ENCODE assay signal across 19 cellular contexts in genomic region chr1:19367584-19368041, GRCh38. TPM values are rescaled to one million over a fixed set of nuclear protein-coding genes. Genes with fewer than 3 reads are reported as not detected.
DNase-seq lines count a peak whose midpoint lies in the region; ATAC-seq and TF ChIP-seq lines count a peak whose summit lies in the region.
"Had no signal": no experiment of that assay in that cellular context is flagged by ENCODE, and none has a peak within 500 bp of the region (broad histone marks: within the 10 kb centered on the region; RNA-seq: fewer than 3 reads in every experiment).

No MANE protein-coding gene starts in this region.

- H3K23ac ChIP-seq in mesendoderm (ENCODE audit: low read length) = no peak overlapping the region

- H3K27me3 Mint-ChIP-seq in HFFc6 (ENCODE audit: insufficient read depth) = peaks cover 10% of the 10 kb centered on the region
- H3K27me3 Mint-ChIP-seq: activated CD4-positive, alpha-beta T cell treated with anti-CD3 and anti-CD28 coated beads, Interleukin-2, amount 10 ng/mL, durations not matched to agents 24 days and 14 days; activated naive CD4-positive, alpha-beta T cell treated with anti-CD3 and anti-CD28 coated beads, Interleukin-2, amount 50 U/mL, for 24 hours; stimulated activated naive CD8-positive, alpha-beta T cell treated with anti-CD3 and anti-CD28 coated beads, Interleukin-15, amount 100 ng/mL, for 72 hours had no signal

- H3K4me3 Mint-ChIP-seq in HFFc6 = no peak overlapping the region
- H3K4me3 Mint-ChIP-seq: activated CD4-positive, alpha-beta T cell treated with anti-CD3 and anti-CD28 coated beads, Interleukin-2, amount 10 ng/mL, durations not matched to agents 24 days and 14 days; activated naive CD4-positive, alpha-beta T cell treated with anti-CD3 and anti-CD28 coated beads, Interleukin-2, amount 50 U/mL, for 24 hours; GM23338; nephron progenitor cell; stimulated activated naive CD8-positive, alpha-beta T cell treated with anti-CD3 and anti-CD28 coated beads, Interleukin-15, amount 100 ng/mL, for 72 hours had no signal

- 69 to 77% methylated on average over 7 to 10 of the region's 13 CpGs for whole genome bisulfite sequencing in gastroesophageal sphincter (ENCODE audit: low coverage in 1 of 2), 2 donors
- WGBS in stomach, 5 donors = 47 to 57% (median 53%) methylated on average over 13 of the region's 13 CpGs
- no CpG with 5 or more reads among the region's 13 CpGs for WGBS in mesendoderm (ENCODE audit: extremely low coverage, insufficient coverage, low lambda C conversion rate)

- H3K9ac ChIP-seq in mesendoderm (ENCODE audit: low read length) = no peak overlapping the region

- ATAC-seq in gastroesophageal sphincter (no peak), HG02840 (IDR thresholded peaks at IDR 0.05; ENCODE audit: low FRiP score, unreplicated experiment) (no peak), HG03159 (IDR thresholded peaks at IDR 0.05; ENCODE audit: unreplicated experiment) (no peak)
- ATAC-seq: GM23338; stimulated activated naive CD8-positive, alpha-beta T cell treated with anti-CD3 and anti-CD28 coated beads, Interleukin-15, amount 100 ng/mL, for 72 hours had no signal

- H3K27ac ChIP-seq in gastroesophageal sphincter (peak overlapping the region in 3 of 4 donors; percentile 3 to 62 (median 11)), stomach (no peak overlapping the region), mesendoderm (ENCODE audit: low read depth, low read length) (no peak overlapping the region)
- H3K27ac ChIP-seq: lower lobe of right lung, SK-N-MC had no signal

- no peak overlapping the region for H4K8ac ChIP-seq in mesendoderm (ENCODE audit: low read depth, low read length)

- TF ChIP-seq POLR2A in gastroesophageal sphincter (IDR thresholded peaks at IDR 0.05) (no peak), stomach (IDR thresholded peaks at IDR 0.05) (no peak)

- no peak overlapping the region for H3K4ac ChIP-seq in mesendoderm (ENCODE audit: low read depth, low read length)

- peaks cover 21% of the 10 kb centered on the region for H3K4me1 Mint-ChIP-seq in HFFc6 (ENCODE audit: low read depth)

- H3K27ac Mint-ChIP-seq in HFFc6 = peak overlapping the region; percentile 52
- H3K27ac Mint-ChIP-seq: activated CD4-positive, alpha-beta T cell treated with anti-CD3 and anti-CD28 coated beads, Interleukin-2, amount 10 ng/mL, durations not matched to agents 24 days and 14 days; activated naive CD4-positive, alpha-beta T cell treated with anti-CD3 and anti-CD28 coated beads, Interleukin-2, amount 50 U/mL, for 24 hours; GM23338; nephron progenitor cell had no signal

- peaks cover 11% of the 10 kb centered on the region for H3K36me3 Mint-ChIP-seq in HFFc6 (ENCODE audit: low read depth)

- H4K5ac ChIP-seq in mesendoderm (ENCODE audit: low read length) = no peak overlapping the region

- H3K36me3 ChIP-seq in gastroesophageal sphincter = peaks cover 0 to 40% of the 10 kb centered on the region in 2 donors
- H3K36me3 ChIP-seq in stomach = peaks cover 0 to 44% (median 31%) of the 10 kb centered on the region in 4 donors
- no peaks in the 10 kb centered on the region for H3K36me3 ChIP-seq in mesendoderm (ENCODE audit: control insufficient read depth, insufficient read depth, low read length)

- no peak overlapping the region for H2AK5ac ChIP-seq in mesendoderm (ENCODE audit: low read length)

- TF ChIP-seq CTCF in HFFc6 (IDR thresholded peaks at IDR 0.05) (no peak), astrocyte of the cerebellum (IDR thresholded peaks at IDR 0.05; ENCODE audit: low read depth, low read length, missing control alignments) (no peak), gastroesophageal sphincter (IDR thresholded peaks at IDR 0.05) (no peak), stomach (IDR thresholded peaks at IDR 0.05) (no peak)

- no peak overlapping the region for H2BK15ac ChIP-seq in mesendoderm (replicated peaks; ENCODE audit: low read depth)

- peaks cover 1% of the 10 kb centered on the region for H3K79me2 ChIP-seq in mesendoderm (ENCODE audit: control insufficient read depth, insufficient read depth, low read length)

- in situ Hi-C loops in astrocyte of the cerebellum (cut with HindIII; ENCODE audit: low sequenced_read_pairs) = no loop called here

- peaks cover 25% of the 10 kb centered on the region for H3K79me1 ChIP-seq in mesendoderm (ENCODE audit: low read length)

- intact Hi-C loops in stomach (cut with DNase I; ENCODE audit: low total_unique reads) = no loop called here

- H3K56ac ChIP-seq in mesendoderm (ENCODE audit: low read length) = no peak overlapping the region

- H3K18ac ChIP-seq in mesendoderm (ENCODE audit: low read length) = no peak overlapping the region

- no peak overlapping the region for H2BK5ac ChIP-seq in mesendoderm (ENCODE audit: low read length)

- no peaks in the 10 kb centered on the region for H3K9me3 Mint-ChIP-seq in HFFc6
- H3K9me3 Mint-ChIP-seq: activated CD4-positive, alpha-beta T cell treated with anti-CD3 and anti-CD28 coated beads, Interleukin-2, amount 10 ng/mL, durations not matched to agents 24 days and 14 days; activated naive CD4-positive, alpha-beta T cell treated with anti-CD3 and anti-CD28 coated beads, Interleukin-2, amount 50 U/mL, for 24 hours; GM23338; nephron progenitor cell; stimulated activated naive CD8-positive, alpha-beta T cell treated with anti-CD3 and anti-CD28 coated beads, Interleukin-15, amount 100 ng/mL, for 72 hours had no signal

- no peak overlapping the region for H3K4me3 ChIP-seq in astrocyte of the cerebellum (ENCODE audit: low read depth, low read length)
- H3K4me3 ChIP-seq in gastroesophageal sphincter = no peak overlapping the region
- no peak overlapping the region for H3K4me3 ChIP-seq in stomach
- H3K4me3 ChIP-seq in mesendoderm (ENCODE audit: low read length) = no peak overlapping the region
- H3K4me3 ChIP-seq: GM23338, lower lobe of right lung, SK-N-MC had no signal

- no peak overlapping the region for H2BK120ac ChIP-seq in mesendoderm (ENCODE audit: low read depth, low read length)

- peaks cover 0 to 90% (median 12%) of the 10 kb centered on the region in 3 donors for H3K4me1 ChIP-seq in gastroesophageal sphincter
- H3K4me1 ChIP-seq in stomach = peaks cover 16 to 75% (median 56%) of the 10 kb centered on the region in 4 donors
- H3K4me1 ChIP-seq in mesendoderm (ENCODE audit: control insufficient read depth, low read depth, low read length) = no peaks in the 10 kb centered on the region

- H3K9me3 ChIP-seq in gastroesophageal sphincter (no peaks in the 10 kb centered on the region), stomach (no peaks in the 10 kb centered on the region)
- H3K9me3 ChIP-seq: lower lobe of right lung had no signal

- TF ChIP-seq EP300 in gastroesophageal sphincter (IDR thresholded peaks at IDR 0.05) = no peak
- TF ChIP-seq EP300 in stomach (IDR thresholded peaks at IDR 0.05) = no peak

- DNase-seq in HFFc6 (no peak), astrocyte of the cerebellum (ENCODE audit: low read depth) (peak; percentile 34), stomach (peak; percentile 52), dedifferentiated amniotic fluid mesenchymal stem cell (ENCODE audit: extremely low spot score) (no peak), mesendoderm (no peak)
- DNase-seq: activated CD4-positive, alpha-beta T cell treated with anti-CD3 and anti-CD28 coated beads, Interleukin-2, amount 10 ng/mL, durations not matched to agents 24 days and 14 days; effector memory CD4-positive, alpha-beta T cell; foreskin melanocyte; lower lobe of right lung; NCI-H1105 treated with DMSO at 0.1 percent for 48 hours; NCI-H226; nephron progenitor cell; stimulated activated naive CD8-positive, alpha-beta T cell treated with anti-CD3 and anti-CD28 coated beads, Interleukin-15, amount 100 ng/mL, for 72 hours had no signal

- H3K27me3 ChIP-seq in gastroesophageal sphincter (no peaks in the 10 kb centered on the region), stomach (no peaks in the 10 kb centered on the region), mesendoderm (ENCODE audit: insufficient read depth, low read length, poor library complexity) (no peaks in the 10 kb centered on the region)

- H3K4me2 ChIP-seq in mesendoderm (ENCODE audit: low read length) = no peak overlapping the region
- H3K4me2 ChIP-seq: GM23338 had no signal

RNA-seq across cellular contexts. Expression of gene SLC66A1, which starts 55.5 kb away (rescaled TPM):
- total RNA-seq in HFFc6 (2021; fragmentation: NEBNext Ultra II Directional; extraction: Animal tissue kit (Norgen Biotek cat#: 25700)) = 10 to 100 TPM; 13.3 to 15.6 (median 14.2) TPM
- total RNA-seq in gastroesophageal sphincter = 10 to 100 TPM in 3 of 4 donors, 1 to 10 TPM in 1; 8.1 to 12.3 (median 11.7) TPM
- total RNA-seq in stomach = 10 to 100 TPM in 2 of 5 donors, 1 to 10 TPM in 3; 1.8 to 14.5 (median 9.1) TPM
- polyA plus RNA-seq in stomach = 10 to 100 TPM; 10.1 to 11.9 (median 11.1) TPM
- polyA plus RNA-seq in mesendoderm (2013, experiment 1 of 2) = 8.8 TPM
- 8.8 TPM for polyA plus RNA-seq in mesendoderm (2013, experiment 2 of 2)

RNA-seq across cellular contexts. Expression of gene AKR7A2, which starts 55.7 kb away (rescaled TPM):
- 10 to 100 TPM; 62.8 to 74.2 (median 69.4) TPM for total RNA-seq in HFFc6 (2021; fragmentation: NEBNext Ultra II Directional; extraction: Animal tissue kit (Norgen Biotek cat#: 25700))
- total RNA-seq in gastroesophageal sphincter = 10 to 100 TPM; 58.2 to 77.2 (median 63.7) TPM
- total RNA-seq in stomach = 100 to 1,000 TPM in 1 of 5 donors, 10 to 100 TPM in 3, not detected in 1; 18.7 to 108 (median 45.8) TPM
- 10 to 100 TPM; 33.4 to 71.2 (median 48.6) TPM for polyA plus RNA-seq in stomach
- 22.1 TPM for polyA plus RNA-seq in mesendoderm (2013, experiment 1 of 2)
- 22.1 TPM for polyA plus RNA-seq in mesendoderm (2013, experiment 2 of 2)

Comparison
In these comparisons a context has a peak if more than half of its experiments do, and no peak if none do; other contexts are left out.
1. DNase-seq: peak in astrocyte of the cerebellum (single experiment) and stomach (single experiment); none in HFFc6 (single experiment), dedifferentiated amniotic fluid mesenchymal stem cell (single experiment) and mesendoderm (single experiment).
2. H3K27ac ChIP-seq: peak in gastroesophageal sphincter (3 of 4); none in stomach (0 of 5) and mesendoderm (single experiment).